Comparison of ENCODE assay signal across 14 cellular contexts in the genomic region with DNA sequence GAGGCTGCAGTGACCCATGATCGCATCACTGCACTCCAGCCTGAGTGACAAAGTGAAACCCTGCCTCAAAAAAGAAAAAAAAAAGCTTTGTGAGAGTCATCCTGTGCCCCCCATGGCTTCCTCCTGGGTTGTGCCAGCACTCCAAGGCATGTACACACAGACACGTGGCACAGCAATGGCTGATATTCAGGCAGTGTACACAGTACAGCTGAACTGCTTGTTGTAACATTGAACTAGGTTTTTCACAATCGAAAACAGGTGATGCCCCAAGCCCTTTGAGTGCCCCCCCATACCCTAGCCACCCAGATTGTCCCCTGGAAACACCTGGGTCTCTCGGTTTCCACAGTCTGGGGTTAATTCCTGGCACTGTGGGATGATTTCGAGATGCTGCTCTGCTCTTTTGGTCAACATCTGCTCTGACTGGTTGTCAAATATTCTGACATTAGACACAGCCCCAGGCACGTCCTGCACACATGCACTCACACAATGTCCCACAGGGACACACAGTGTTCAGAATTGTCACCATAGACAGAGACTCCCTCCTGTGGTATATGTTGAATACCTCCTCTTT. TPM values are rescaled to one million over a fixed set of nuclear protein-coding genes. Genes with fewer than 3 reads are reported as not detected.
DNase-seq lines count a peak whose midpoint lies in the region; ATAC-seq and TF ChIP-seq lines count a peak whose summit lies in the region.
"Had no signal": no experiment of that assay in that cellular context is flagged by ENCODE, and none has a peak within 500 bp of the region (broad histone marks: within the 10 kb centered on the region; RNA-seq: fewer than 3 reads in every experiment).

No MANE protein-coding gene starts in this region.

- H3K9me3 ChIP-seq in tibial artery, result no peaks in the 10 kb centered on the region
- H3K9me3 ChIP-seq: neutrophil had no signal

- no peak overlapping the region for H3K4me3 ChIP-seq in tibial artery

- no peak for TF ChIP-seq CTCF in tibial artery (IDR thresholded peaks at IDR 0.05)

- no peak overlapping the region for H3K4me3 Mint-ChIP-seq in memory B cell
- no peak overlapping the region for H3K4me3 Mint-ChIP-seq in activated T-helper 2 cell treated with anti-CD3 and anti-CD28 coated beads, Interferon-gamma antibody, Interleukin-2, Interleukin-4, amounts not matched to agents 10 μg/mL and 5 μg/mL and 100 μg/mL, durations not matched to agents 14 hours and 24 hours and 36 hours (ENCODE audit: low read depth)

- intact Hi-C loops in tibial artery (cut with DNase I; ENCODE audit: low total_unique reads), result no loop called here
- intact Hi-C loops in activated T-helper 2 cell treated with anti-CD3 and anti-CD28 coated beads, Interferon-gamma antibody, Interleukin-2, Interleukin-4, amounts not matched to agents 10 μg/mL and 5 μg/mL and 100 μg/mL, durations not matched to agents 14 hours and 24 hours and 36 hours (cut with micrococcal nuclease), result no loop called here

- H3K4me1 ChIP-seq in tibial artery, result no peaks in the 10 kb centered on the region

- H3K4me1 Mint-ChIP-seq in memory B cell, result peaks cover 6% of the 10 kb centered on the region
- H3K4me1 Mint-ChIP-seq in activated T-helper 2 cell treated with anti-CD3 and anti-CD28 coated beads, Interferon-gamma antibody, Interleukin-2, Interleukin-4, amounts not matched to agents 10 μg/mL and 5 μg/mL and 100 μg/mL, durations not matched to agents 14 hours and 24 hours and 36 hours (ENCODE audit: low read depth), result no peaks in the 10 kb centered on the region

- H3K27ac Mint-ChIP-seq in memory B cell, result no peak overlapping the region
- no peak overlapping the region for H3K27ac Mint-ChIP-seq in activated T-helper 2 cell treated with anti-CD3 and anti-CD28 coated beads, Interferon-gamma antibody, Interleukin-2, Interleukin-4, amounts not matched to agents 10 μg/mL and 5 μg/mL and 100 μg/mL, durations not matched to agents 14 hours and 24 hours and 36 hours

- peak; percentile 66 for ATAC-seq in GM21528 (IDR thresholded peaks at IDR 0.05; ENCODE audit: low FRiP score, unreplicated experiment)
- ATAC-seq in HG03432 (IDR thresholded peaks at IDR 0.05; ENCODE audit: unreplicated experiment), result peak; percentile 68
- peak; percentile 24 for ATAC-seq in memory B cell (ENCODE audit: low read depth)

- no peaks in the 10 kb centered on the region for H3K9me3 Mint-ChIP-seq in memory B cell
- H3K9me3 Mint-ChIP-seq in activated T-helper 2 cell treated with anti-CD3 and anti-CD28 coated beads, Interferon-gamma antibody, Interleukin-2, Interleukin-4, amounts not matched to agents 10 μg/mL and 5 μg/mL and 100 μg/mL, durations not matched to agents 14 hours and 24 hours and 36 hours, result no peaks in the 10 kb centered on the region

- H3K27me3 ChIP-seq in tibial artery, result no peaks in the 10 kb centered on the region
- H3K27me3 ChIP-seq: neutrophil had no signal

- peaks cover 13% of the 10 kb centered on the region for H3K36me3 Mint-ChIP-seq in memory B cell
- H3K36me3 Mint-ChIP-seq in activated T-helper 2 cell treated with anti-CD3 and anti-CD28 coated beads, Interferon-gamma antibody, Interleukin-2, Interleukin-4, amounts not matched to agents 10 μg/mL and 5 μg/mL and 100 μg/mL, durations not matched to agents 14 hours and 24 hours and 36 hours (ENCODE audit: low read depth), result peaks cover 27% of the 10 kb centered on the region

- DNase-seq in DMS 273 (lab: John Stamatoyannopoulos, UW; ENCODE audit: unreplicated experiment), result peak; percentile 33
- DNase-seq in DMS 273 treated with DMSO at 0.1 percent for 48 hours (lab: John Stamatoyannopoulos, UW), result no peak
- no peak for DNase-seq in memory B cell (ENCODE audit: low spot score in 2 of 2)
- no peak for DNase-seq in NCI-H146 treated with DMSO at 0.1 percent for 48 hours (lab: John Stamatoyannopoulos, UW; ENCODE audit: unreplicated experiment)
- DNase-seq in tibial artery, result no peak
- no peak for DNase-seq in activated T-helper 2 cell treated with anti-CD3 and anti-CD28 coated beads, Interferon-gamma antibody, Interleukin-2, Interleukin-4, amounts not matched to agents 10 μg/mL and 5 μg/mL and 100 μg/mL, durations not matched to agents 14 hours and 24 hours and 36 hours (ENCODE audit: low spot score)
- DNase-seq: 8988T; activated T-cell treated with anti-CD3 and anti-CD28 coated beads, Interleukin-2, amount 50 U/mL, for 48 hours; NCI-H146; T-helper 9 cell had no signal

- H3K36me3 ChIP-seq in tibial artery, result peaks cover 8 to 54% (median 17%) of the 10 kb centered on the region in 3 donors

- no peaks in the 10 kb centered on the region for H3K27me3 Mint-ChIP-seq in memory B cell
- H3K27me3 Mint-ChIP-seq in activated T-helper 2 cell treated with anti-CD3 and anti-CD28 coated beads, Interferon-gamma antibody, Interleukin-2, Interleukin-4, amounts not matched to agents 10 μg/mL and 5 μg/mL and 100 μg/mL, durations not matched to agents 14 hours and 24 hours and 36 hours (ENCODE audit: low read depth), result no peaks in the 10 kb centered on the region

- no peak overlapping the region for H3K27ac ChIP-seq in tibial artery
- H3K27ac ChIP-seq: neutrophil had no signal

RNA-seq across cellular contexts. Expression of a gene that starts 9.2 kb away (rescaled TPM):
- not detected in 2 replicates for total RNA-seq in activated T-helper 2 cell treated with anti-CD3 and anti-CD28 coated beads, Interferon-gamma antibody, Interleukin-2, Interleukin-4, amounts not matched to agents 10 μg/mL and 5 μg/mL and 100 μg/mL, durations not matched to agents 14 hours and 24 hours and 36 hours
- total RNA-seq: kidney epithelial cell had no signal

RNA-seq across cellular contexts. Expression of a gene that starts 15.3 kb away (rescaled TPM):
- 62.0 and 68.9 TPM in 2 replicates for total RNA-seq in activated T-helper 2 cell treated with anti-CD3 and anti-CD28 coated beads, Interferon-gamma antibody, Interleukin-2, Interleukin-4, amounts not matched to agents 10 μg/mL and 5 μg/mL and 100 μg/mL, durations not matched to agents 14 hours and 24 hours and 36 hours

RNA-seq across cellular contexts. Expression of a gene that starts 15.7 kb away (rescaled TPM):
- total RNA-seq in activated T-helper 2 cell treated with anti-CD3 and anti-CD28 coated beads, Interferon-gamma antibody, Interleukin-2, Interleukin-4, amounts not matched to agents 10 μg/mL and 5 μg/mL and 100 μg/mL, durations not matched to agents 14 hours and 24 hours and 36 hours, result 54.5 and 57.6 TPM in 2 replicates

RNA-seq across cellular contexts. Expression of a gene that starts 41.1 kb away (rescaled TPM):
- total RNA-seq in activated T-helper 2 cell treated with anti-CD3 and anti-CD28 coated beads, Interferon-gamma antibody, Interleukin-2, Interleukin-4, amounts not matched to agents 10 μg/mL and 5 μg/mL and 100 μg/mL, durations not matched to agents 14 hours and 24 hours and 36 hours, result 36.9 and 37.2 TPM in 2 replicates
